In the genomic region with DNA sequence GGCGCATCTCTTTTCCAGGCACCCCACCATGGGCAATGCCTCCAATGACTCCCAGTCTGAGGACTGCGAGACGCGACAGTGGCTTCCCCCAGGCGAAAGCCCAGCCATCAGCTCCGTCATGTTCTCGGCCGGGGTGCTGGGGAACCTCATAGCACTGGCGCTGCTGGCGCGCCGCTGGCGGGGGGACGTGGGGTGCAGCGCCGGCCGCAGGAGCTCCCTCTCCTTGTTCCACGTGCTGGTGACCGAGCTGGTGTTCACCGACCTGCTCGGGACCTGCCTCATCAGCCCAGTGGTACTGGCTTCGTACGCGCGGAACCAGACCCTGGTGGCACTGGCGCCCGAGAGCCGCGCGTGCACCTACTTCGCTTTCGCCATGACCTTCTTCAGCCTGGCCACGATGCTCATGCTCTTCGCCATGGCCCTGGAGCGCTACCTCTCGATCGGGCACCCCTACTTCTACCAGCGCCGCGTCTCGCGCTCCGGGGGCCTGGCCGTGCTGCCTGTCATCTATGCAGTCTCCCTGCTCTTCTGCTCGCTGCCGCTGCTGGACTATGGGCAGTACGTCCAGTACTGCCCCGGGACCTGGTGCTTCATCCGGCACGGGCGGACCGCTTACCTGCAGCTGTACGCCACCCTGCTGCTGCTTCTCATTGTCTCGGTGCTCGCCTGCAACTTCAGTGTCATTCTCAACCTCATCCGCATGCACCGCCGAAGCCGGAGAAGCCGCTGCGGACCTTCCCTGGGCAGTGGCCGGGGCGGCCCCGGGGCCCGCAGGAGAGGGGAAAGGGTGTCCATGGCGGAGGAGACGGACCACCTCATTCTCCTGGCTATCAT, we compare ENCODE assay signal across 8 cellular contexts. TPM values are rescaled to one million over a fixed set of nuclear protein-coding genes. Genes with fewer than 3 reads are reported as not detected.
DNase-seq lines count a peak whose midpoint lies in the region; ATAC-seq, FAIRE-seq and TF ChIP-seq lines count a peak whose summit lies in the region.

No MANE protein-coding gene starts in this region.

- peak in 1 of 2 experiments; percentile 26 for DNase-seq in Caco-2
- peak; percentile 25 for DNase-seq in T-helper 9 cell
- no peak for DNase-seq in bronchial epithelial cell (ENCODE audit: low read depth)
- DNase-seq in left colon: peak; percentile 30 to 55
- peak; percentile 40 for DNase-seq in stimulated activated CD4-positive, alpha-beta T cell treated with anti-CD3 and anti-CD28 coated beads, Interleukin-4, amount 100 ng/mL, for 24 hours
- no peak for DNase-seq in middle frontal gyrus (ENCODE audit: extremely low spot score, low spot score)

- H3K4me3 ChIP-seq in Caco-2 (ENCODE audit: low read depth, low read length) (peak overlapping the region; percentile 46), bronchial epithelial cell (ENCODE audit: low read depth, low read length) (peak overlapping the region; percentile 29)

- H3K27ac Mint-ChIP-seq in Caco-2 (ENCODE audit: unreplicated experiment): peak overlapping the region; percentile 69

- POLR2A ChIA-PET in Caco-2 (lab: Charles Lee): no interaction called here

- H3K36me3 ChIP-seq in Caco-2 (ENCODE audit: control insufficient read depth, insufficient read depth, low read length): no peaks in the 10 kb centered on the region
- no peaks in the 10 kb centered on the region for H3K36me3 ChIP-seq in bronchial epithelial cell (ENCODE audit: control insufficient read depth, insufficient read depth, low read length)

- H3K9me3 ChIP-seq in Caco-2: no peaks in the 10 kb centered on the region

- BruUV-seq in Caco-2 (replicated peaks; lab: Mats Ljungman, UMichigan): no TSS peak

- H3K27me3 ChIP-seq in Caco-2 (replicated peaks; ENCODE audit: control insufficient read depth, insufficient read depth, low read length) (no peaks in the 10 kb centered on the region; the same call in 1 of the 2 replicates), bronchial epithelial cell (ENCODE audit: control insufficient read depth, insufficient read depth, low read length) (peaks cover 28% of the 10 kb centered on the region)

- H3K36me3 Mint-ChIP-seq in Caco-2 (ENCODE audit: insufficient read depth, unreplicated experiment): peaks cover 5% of the 10 kb centered on the region

- intact Hi-C loops in Caco-2 (cut with micrococcal nuclease; ENCODE audit: unreplicated experiment): loop anchor here (10.0 kb wide), 1 partner anchor 90 kb away; no protein-coding TSS in a partner anchor
- intact Hi-C loops in left colon (cut with DNase I, micrococcal nuclease): no loop called here

- H3K4me3 Mint-ChIP-seq in Caco-2 (ENCODE audit: unreplicated experiment): peak overlapping the region; percentile 95

- no peaks in the 10 kb centered on the region for H3K4me1 ChIP-seq in Caco-2

- CTCF ChIA-PET in Caco-2 (lab: Charles Lee): no interaction called here

- peaks cover 16% of the 10 kb centered on the region for H3K4me1 Mint-ChIP-seq in Caco-2 (ENCODE audit: low read depth, unreplicated experiment)

- H3K9me3 Mint-ChIP-seq in Caco-2 (ENCODE audit: unreplicated experiment): no peaks in the 10 kb centered on the region

- ATAC-seq in HG02642 (IDR thresholded peaks at IDR 0.05; ENCODE audit: poor library complexity, unreplicated experiment): peak; percentile 30
- ATAC-seq in left colon: peak; percentile 42
- no peak for ATAC-seq in GM21825 (IDR thresholded peaks at IDR 0.05; ENCODE audit: unreplicated experiment)

- no peak for FAIRE-seq in bronchial epithelial cell (lab: Jason Lieb, UNC)

- TF ChIP-seq CTCF in Caco-2 (IDR thresholded peaks at IDR 0.05; ENCODE audit: insufficient read depth in 1 of 2, low read depth in 1 of 2, low read length in 1 of 2, severe bottlenecking in 1 of 2, unreplicated experiment in 1 of 2): no peak
- TF ChIP-seq CTCF in bronchial epithelial cell (IDR thresholded peaks at IDR 0.05; ENCODE audit: insufficient read depth, low read length, severe bottlenecking): no peak

- H3K27me3 Mint-ChIP-seq in Caco-2 (ENCODE audit: insufficient read depth, unreplicated experiment): peaks cover 28% of the 10 kb centered on the region

RNA-seq across cellular contexts. Expression of a gene that starts 0.6 kb away (rescaled TPM):
- total RNA-seq in Caco-2 (2022) (0.27 and 0.39 TPM in 2 replicates), bronchial epithelial cell (under 0.01 TPM in 1 of 2 replicates, not detected in the other), left colon (1 to 10 TPM; 4.3 to 5.2 TPM)

RNA-seq across cellular contexts. Expression of a gene that starts 47.2 kb away (rescaled TPM):
- total RNA-seq in Caco-2 (2022) (0.16 and 0.41 TPM in 2 replicates), bronchial epithelial cell (not detected in 2 replicates), left colon (10 to 100 TPM; 18.4 to 19.6 TPM)

Comparison
In these comparisons a context has a peak if more than half of its experiments do, and no peak if none do; other contexts are left out.
1. DNase-seq: peak in T-helper 9 cell (single experiment), left colon (2 of 2) and stimulated activated CD4-positive, alpha-beta T cell treated with anti-CD3 and anti-CD28 coated beads, Interleukin-4, amount 100 ng/mL, for 24 hours (single experiment); none in bronchial epithelial cell (single experiment) and middle frontal gyrus (single experiment).
2. RNA of a gene that starts 47.2 kb away (total RNA-seq): 18.4 to 19.6 TPM in left colon; 0.16 to 0.41 TPM in Caco-2 and not detected in bronchial epithelial cell; every median in the first group is over 10 times any median in the second.